9 cellular contexts compared by ENCODE assay signal in the genomic region with DNA sequence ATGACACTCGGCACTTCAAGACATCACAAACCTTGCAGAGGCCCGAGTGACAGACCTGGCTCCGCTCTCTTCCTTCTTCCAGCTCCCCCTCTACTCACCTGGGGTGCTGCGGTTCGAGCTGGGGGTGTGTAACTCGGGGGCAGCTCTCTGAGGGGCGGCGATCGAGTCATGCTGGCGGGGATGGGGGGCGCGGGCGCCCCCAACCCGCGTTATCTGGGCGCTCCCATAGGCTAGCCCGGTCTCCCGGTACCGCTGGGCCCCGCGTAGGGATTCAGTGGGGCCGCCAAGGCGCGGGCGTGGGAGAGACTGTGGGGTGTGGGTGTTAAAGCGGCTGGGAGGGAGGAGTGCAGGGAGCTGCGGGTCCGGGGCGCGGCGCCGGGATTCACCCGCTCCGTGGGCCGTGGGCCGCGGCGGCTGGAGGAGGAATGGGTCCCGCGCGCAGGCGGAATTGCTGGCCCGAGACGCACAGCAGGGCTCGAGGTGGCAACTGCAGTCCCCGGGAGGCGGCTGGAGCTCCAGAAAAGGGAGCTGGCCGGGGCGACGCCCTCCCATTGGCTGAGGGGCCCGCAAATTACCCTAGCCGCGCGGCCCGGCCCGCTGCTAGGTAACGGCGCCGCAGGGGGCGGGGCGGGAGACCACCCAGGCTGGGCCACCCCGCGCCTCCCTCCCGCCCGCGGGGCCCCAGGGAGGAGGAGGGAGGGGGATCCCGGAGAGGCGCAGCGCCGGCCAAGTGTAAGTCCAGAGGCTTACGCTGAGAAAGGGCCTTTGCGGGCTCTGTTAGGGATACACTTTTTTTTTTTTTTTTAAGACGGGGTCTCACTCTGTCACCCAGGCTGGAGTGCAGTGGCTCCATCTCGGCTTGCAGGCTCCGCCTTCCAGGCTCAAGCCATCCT. TPM values are rescaled to one million over a fixed set of nuclear protein-coding genes. Genes with fewer than 3 reads are reported as not detected.
DNase-seq lines count a peak whose midpoint lies in the region; ATAC-seq and TF ChIP-seq lines count a peak whose summit lies in the region.
"Had no signal": no experiment of that assay in that cellular context is flagged by ENCODE, and none has a peak within 500 bp of the region (broad histone marks: within the 10 kb centered on the region; RNA-seq: fewer than 3 reads in every experiment).

Gene PTCH2 (minus strand): TSS at position 491 of the 893 bp plus-strand sequence. CDS start 321 bp downstream, at position 170.

- POLR2A ChIA-PET in CD4-positive, alpha-beta T cell (lab: Charles Lee), result interaction anchor here (0.9 to 1.2 kb wide), 4 partner anchors 11 to 143 kb away, joined by 3 to 5 read pairs (median 4); partner anchors contain the start of genes EIF2B3 and PLK3

- H2AFZ ChIP-seq in OCI-LY1 (ENCODE audit: low read length) (no peak within 1 kb of the TSS), Karpas-422 (ENCODE audit: low read length) (no peak within 1 kb of the TSS)

- no peaks in the 10 kb centered on the region for H3K9me3 ChIP-seq in CD4-positive, alpha-beta T cell (ENCODE audit: control insufficient read depth, low read length)
- H3K9me3 ChIP-seq in OCI-LY1 (ENCODE audit: low read length) (no peaks in the 10 kb centered on the region), iPS DF 6.9 (ENCODE audit: control insufficient read depth, insufficient read depth, low read length) (no peaks in the 10 kb centered on the region), Karpas-422 (ENCODE audit: low read length) (no peaks in the 10 kb centered on the region)

- no peak for TF ChIP-seq CTCF in CD4-positive, alpha-beta T cell (IDR thresholded peaks at IDR 0.05)
- TF ChIP-seq CTCF in OCI-LY1 (IDR thresholded peaks at IDR 0.05; ENCODE audit: low read length), result no peak
- no peak for TF ChIP-seq CTCF in brain microvascular endothelial cell (IDR thresholded peaks at IDR 0.05; ENCODE audit: low read depth, low read length, missing control alignments)

- peak within 1 kb of the TSS; percentile 50 for H3K4me3 ChIP-seq in OCI-LY1 (ENCODE audit: low read depth, low read length, poor library complexity, severe bottlenecking)
- peak within 1 kb of the TSS; percentile 60 for H3K4me3 ChIP-seq in brain microvascular endothelial cell (ENCODE audit: low read depth, low read length)
- peak within 1 kb of the TSS; percentile 78; the same call in 1 of the 2 replicates for H3K4me3 ChIP-seq in iPS DF 6.9 (ENCODE audit: low read length)
- no peak within 1 kb of the TSS for H3K4me3 ChIP-seq in Karpas-422 (ENCODE audit: low read length)

- H3K27me3 Mint-ChIP-seq in CD4-positive, alpha-beta T cell, result peaks cover 36% of the 10 kb centered on the region

- H3K9me2 ChIP-seq in OCI-LY1 (ENCODE audit: low read depth, low read length) (no peaks in the 10 kb centered on the region), Karpas-422 (replicated peaks; ENCODE audit: insufficient read depth, low read length) (no peaks in the 10 kb centered on the region)

- H3K27me3 ChIP-seq in CD4-positive, alpha-beta T cell (ENCODE audit: control insufficient read depth, insufficient read depth, low read length), result peaks cover 16% of the 10 kb centered on the region
- H3K27me3 ChIP-seq in OCI-LY1 (ENCODE audit: insufficient read depth, low read length) (0 out of 2 replicates have a peak, but pooled peaks cover 4% of the 10 kb centered on the region), brain microvascular endothelial cell (replicated peaks) (no peaks in the 10 kb centered on the region), iPS DF 6.9 (ENCODE audit: control insufficient read depth, insufficient read depth, low read length) (no peaks in the 10 kb centered on the region), Karpas-422 (ENCODE audit: low read length) (no peaks in the 10 kb centered on the region)

- H3K36me3 ChIP-seq in OCI-LY1 (ENCODE audit: insufficient read depth, low read length) (no peaks in the 10 kb centered on the region; the same call in 1 of the 2 replicates), brain microvascular endothelial cell (replicated peaks) (no peaks in the 10 kb centered on the region), iPS DF 6.9 (ENCODE audit: control insufficient read depth, insufficient read depth, low read length) (no peaks in the 10 kb centered on the region), Karpas-422 (ENCODE audit: insufficient read depth, low read length) (no peaks in the 10 kb centered on the region)

- ATAC-seq in CD4-positive, alpha-beta T cell (ENCODE audit: poor library complexity), result peak; percentile 37
- peak; percentile 95 for ATAC-seq in sciatic nerve

- WGBS in iPS DF 6.9 (ENCODE audit: insufficient coverage, insufficient read length), result no CpG with 5 or more reads among the region's 75 CpGs

- intact Hi-C loops in CD4-positive, alpha-beta T cell (cut with DNase I, micrococcal nuclease), result no loop called here
- intact Hi-C loops in sciatic nerve (cut with DNase I), result no loop called here

- H3K4me2 ChIP-seq in OCI-LY1 (ENCODE audit: low read length) (peak within 1 kb of the TSS; percentile 60), Karpas-422 (ENCODE audit: low read depth, low read length, poor library complexity, severe bottlenecking) (no peak within 1 kb of the TSS)
- H3K4me2 ChIP-seq: KMS-11 had no signal

- in situ Hi-C loops in brain microvascular endothelial cell (cut with HindIII; ENCODE audit: low pct_ligation_motif_present, low sequenced_read_pairs), result no loop called here

- H3F3A ChIP-seq in OCI-LY1 (ENCODE audit: insufficient read depth, low read length), result no peaks in the 10 kb centered on the region

- peaks cover 9% of the 10 kb centered on the region for H3K4me1 ChIP-seq in OCI-LY1 (ENCODE audit: insufficient read depth, low read length, severe bottlenecking)
- no peaks in the 10 kb centered on the region for H3K4me1 ChIP-seq in iPS DF 6.9 (ENCODE audit: control insufficient read depth, insufficient read depth, low read length)
- H3K4me1 ChIP-seq in Karpas-422 (ENCODE audit: low read length), result no peaks in the 10 kb centered on the region

- H3K27ac ChIP-seq in CD4-positive, alpha-beta T cell (ENCODE audit: low read depth, low read length), result no peak within 1 kb of the TSS
- H3K27ac ChIP-seq in OCI-LY1 (ENCODE audit: low read depth, low read length, poor library complexity, severe bottlenecking), result no peak within 1 kb of the TSS
- no peak within 1 kb of the TSS for H3K27ac ChIP-seq in brain microvascular endothelial cell
- no peak within 1 kb of the TSS for H3K27ac ChIP-seq in iPS DF 6.9 (ENCODE audit: low read length)
- no peak within 1 kb of the TSS for H3K27ac ChIP-seq in Karpas-422 (ENCODE audit: low read length)
- H3K27ac ChIP-seq: KMS-11 had no signal

- H3K36me3 Mint-ChIP-seq in CD4-positive, alpha-beta T cell (ENCODE audit: low read depth), result no peaks in the 10 kb centered on the region

- DNase-seq in CD4-positive, alpha-beta T cell, result peak in 1 of 10 experiments; percentile 11
- peak; percentile 36 for DNase-seq in HCEC 1CT
- no peak for DNase-seq in brain microvascular endothelial cell
- DNase-seq in iPS DF 6.9 (ENCODE audit: low read depth, low spot score), result no peak
- DNase-seq in sciatic nerve (ENCODE audit: low spot score), result peak; percentile 90
- DNase-seq in Karpas-422, result no peak
- no peak for DNase-seq in stimulated activated CD4-positive, alpha-beta T cell treated with anti-CD3 and anti-CD28 coated beads, Interleukin-2, amount 100 ng/mL, for 48 hours

- H3K4me1 Mint-ChIP-seq in CD4-positive, alpha-beta T cell (ENCODE audit: low read depth), result peaks cover 6% of the 10 kb centered on the region

- H3K27ac Mint-ChIP-seq in CD4-positive, alpha-beta T cell, result no peak within 1 kb of the TSS

- H3K4me3 Mint-ChIP-seq in CD4-positive, alpha-beta T cell, result no peak within 1 kb of the TSS

- H3K79me2 ChIP-seq in OCI-LY1 (ENCODE audit: insufficient read depth, low read length), result no peaks in the 10 kb centered on the region
- H3K79me2 ChIP-seq in Karpas-422 (ENCODE audit: low read length), result no peaks in the 10 kb centered on the region

- no peaks in the 10 kb centered on the region for H4K20me1 ChIP-seq in OCI-LY1 (ENCODE audit: insufficient read depth, low read length)
- no peaks in the 10 kb centered on the region for H4K20me1 ChIP-seq in Karpas-422 (ENCODE audit: insufficient read depth, low read depth, low read length)

- H3K9ac ChIP-seq in OCI-LY1 (ENCODE audit: low read length) (peak within 1 kb of the TSS; percentile 34; the same call in 1 of the 2 replicates), Karpas-422 (ENCODE audit: low read length) (no peak within 1 kb of the TSS)
- H3K9ac ChIP-seq: KMS-11 had no signal

- no peaks in the 10 kb centered on the region for H3K9me3 Mint-ChIP-seq in CD4-positive, alpha-beta T cell

- CTCF ChIA-PET in CD4-positive, alpha-beta T cell (lab: Charles Lee), result no interaction called here

RNA-seq across cellular contexts. Expression of gene PTCH2, which starts in this region (rescaled TPM):
- 1 to 10 TPM; 1.2 TPM for total RNA-seq in CD4-positive, alpha-beta T cell
- total RNA-seq in sciatic nerve, result 31.2 TPM
- 0.04 and 0.43 TPM in 2 replicates for total RNA-seq in Karpas-422 (2014; rRNA removed; shearing (Covaris generic); ENCODE audit: low replicate concordance)

Comparison
In these comparisons a context has a peak if more than half of its experiments do, and no peak if none do; other contexts are left out.
1. RNA of gene PTCH2 (total RNA-seq): 31.2 TPM in sciatic nerve (single experiment); 1.2 TPM in CD4-positive, alpha-beta T cell and 0.04 to 0.43 TPM in Karpas-422; every median in the first group is over 10 times any median in the second.
2. DNase-seq: peak in HCEC 1CT (single experiment) and sciatic nerve (single experiment); none in brain microvascular endothelial cell (single experiment), iPS DF 6.9 (single experiment), Karpas-422 (single experiment) and stimulated activated CD4-positive, alpha-beta T cell treated with anti-CD3 and anti-CD28 coated beads, Interleukin-2, amount 100 ng/mL, for 48 hours (0 of 2).